In the genomic region with DNA sequence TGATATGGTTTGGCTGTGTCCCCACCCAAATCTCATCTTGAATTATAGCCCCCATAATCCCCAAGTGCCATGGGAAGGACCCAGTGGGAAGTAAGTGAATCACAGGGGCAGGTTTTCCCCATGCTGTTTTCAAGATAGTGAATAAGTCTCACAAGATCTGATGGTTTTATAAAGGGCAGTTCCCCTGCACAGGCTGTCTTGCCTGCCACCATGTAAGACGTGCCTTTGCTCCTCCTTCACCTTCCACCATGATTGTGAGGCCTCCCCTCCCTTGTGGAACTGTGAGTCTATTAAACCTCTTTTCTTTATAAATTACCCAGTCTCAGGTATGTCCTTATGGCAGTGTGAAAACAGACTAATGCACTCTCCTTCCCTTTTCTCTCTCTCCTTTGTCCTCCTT, we compare ENCODE assay signal across 6 cellular contexts. TPM values are rescaled to one million over a fixed set of nuclear protein-coding genes. Genes with fewer than 3 reads are reported as not detected.
"Had no signal": no experiment of that assay in that cellular context is flagged by ENCODE, and none has a peak within 500 bp of the region (broad histone marks: within the 10 kb centered on the region; RNA-seq: fewer than 3 reads in every experiment).

No MANE protein-coding gene starts in this region.

RNA-seq across cellular contexts. Expression of a gene that starts 27.1 kb away (rescaled TPM):
- total RNA-seq: GM23248, GM23338, H1, H4, H9, HFFc6 had no signal
- polyA plus RNA-seq: GM23248, GM23338, H1 had no signal
